9 cellular contexts compared by ENCODE assay signal in the genomic region with DNA sequence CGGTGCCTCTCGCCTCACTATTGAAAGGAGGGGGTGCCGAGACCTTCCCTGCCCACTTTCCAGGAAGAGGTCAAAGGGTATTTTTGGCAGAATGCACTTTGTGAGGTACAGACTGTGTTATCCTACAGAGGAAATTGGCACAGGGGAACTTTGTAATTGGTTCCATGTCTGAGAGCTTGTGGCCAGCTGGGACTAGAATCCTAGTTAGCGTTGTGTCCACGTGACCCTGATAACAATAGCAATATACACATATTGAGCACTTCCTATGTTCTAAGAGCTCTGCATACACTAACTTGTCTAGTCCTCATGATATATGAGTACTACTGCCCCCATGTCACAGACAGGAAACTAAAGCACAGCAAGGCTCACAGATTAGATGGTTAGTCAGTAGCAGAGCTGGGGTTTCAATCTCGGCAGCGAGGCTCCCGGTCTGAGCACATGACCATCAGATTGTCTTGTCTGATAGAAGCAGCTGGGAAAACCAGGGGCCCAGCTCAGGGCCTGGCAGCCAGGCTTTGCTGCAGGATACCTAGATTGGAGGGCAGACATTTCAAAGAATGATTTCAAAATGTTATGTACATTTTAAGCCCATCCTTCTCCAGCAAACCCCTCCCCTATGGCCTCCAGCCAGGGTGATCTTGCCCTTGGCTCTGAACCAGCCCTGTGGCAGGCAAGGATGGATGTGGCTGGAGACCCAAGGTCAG. TPM values are rescaled to one million over a fixed set of nuclear protein-coding genes. Genes with fewer than 3 reads are reported as not detected.
DNase-seq lines count a peak whose midpoint lies in the region; ATAC-seq and TF ChIP-seq lines count a peak whose summit lies in the region.
"Had no signal": no experiment of that assay in that cellular context is flagged by ENCODE, and none has a peak within 500 bp of the region (broad histone marks: within the 10 kb centered on the region; RNA-seq: fewer than 3 reads in every experiment).

No MANE protein-coding gene starts in this region.

- H3K4me3 ChIP-seq in GM06990 (replicated peaks; ENCODE audit: low read depth, low read length) (peak overlapping the region; percentile 30), cardiac fibroblast (replicated peaks in 1 of 2; ENCODE audit: low read depth in 2 of 2, low read length in 2 of 2) (peak overlapping the region in 1 of 2 donors; percentile 45), lung (no peak overlapping the region)

- H3K4me1 ChIP-seq in lung (ENCODE audit: control insufficient read depth in 2 of 2, insufficient read depth in 2 of 2, low read length in 2 of 2) = peaks cover 0 to 31% of the 10 kb centered on the region in 2 donors

- H3K36me3 ChIP-seq in GM06990 (ENCODE audit: control insufficient read depth, insufficient read depth, low read length) (no peaks in the 10 kb centered on the region), lung (ENCODE audit: control insufficient read depth in 2 of 2, insufficient read depth in 2 of 2, low read length in 2 of 2) (peaks cover 0 to 13% of the 10 kb centered on the region in 2 donors)
- H3K36me3 ChIP-seq: tibial artery had no signal

- no peaks in the 10 kb centered on the region; the same call in 1 of the 2 replicates for H3K27me3 ChIP-seq in GM06990 (replicated peaks; ENCODE audit: control insufficient read depth, insufficient read depth, low read length)
- no peaks in the 10 kb centered on the region for H3K27me3 ChIP-seq in lung (ENCODE audit: control insufficient read depth, insufficient read depth)

- WGBS in lung, 2 donors = 8% methylated on average over 8 of the region's 8 CpGs

- DNase-seq in GM06990 (ENCODE audit: extremely low read depth, insufficient read length) (peak; percentile 81), HuH-7 (ENCODE audit: low spot score) (peak; percentile 43), cardiac fibroblast (ENCODE audit: low read depth in 2 of 2) (peak; percentile 67 to 85), lung (ENCODE audit: low spot score) (peak; percentile 67), middle frontal gyrus (ENCODE audit: extremely low spot score, low spot score) (no peak)

- peak overlapping the region; percentile 80 for H3K4me3 Mint-ChIP-seq in stimulated activated memory B cell treated with anti-CD40 and anti-IgM and Interleukin-4, amounts not matched to agents 10 μg/mL and 1 μg/mL and 100 μg/mL, for 72 hours

- peak; percentile 76 for ATAC-seq in GM21717 (IDR thresholded peaks at IDR 0.05; ENCODE audit: unreplicated experiment)
- peak; percentile 72 for ATAC-seq in SK-N-SH treated with all-trans-retinoic acid at 6 μM for 48 hours
- ATAC-seq in lung (ENCODE audit: insufficient read depth, low FRiP score) = peak; percentile 7
- peak; percentile 70 for ATAC-seq in stimulated activated memory B cell treated with anti-CD40 and anti-IgM and Interleukin-4, amounts not matched to agents 10 μg/mL and 1 μg/mL and 100 μg/mL, for 72 hours

- H3K27ac ChIP-seq in lung (ENCODE audit: low read depth in 1 of 2, low read length in 1 of 2) = peak overlapping the region in 1 of 2 donors; percentile 79
- H3K27ac ChIP-seq: tibial artery had no signal

- TF ChIP-seq CTCF in GM06990 (IDR thresholded peaks at IDR 0.05; ENCODE audit: insufficient read depth, low read length, poor library complexity, severe bottlenecking) (no peak), cardiac fibroblast (IDR thresholded peaks at IDR 0.05; ENCODE audit: low read depth, low read length) (no peak), lung (IDR thresholded peaks at IDR 0.05; ENCODE audit: control extremely low read depth, extremely low read depth) (no peak)

- peaks cover 29% of the 10 kb centered on the region for H3K36me3 Mint-ChIP-seq in stimulated activated memory B cell treated with anti-CD40 and anti-IgM and Interleukin-4, amounts not matched to agents 10 μg/mL and 1 μg/mL and 100 μg/mL, for 72 hours

- H3K4me1 Mint-ChIP-seq in stimulated activated memory B cell treated with anti-CD40 and anti-IgM and Interleukin-4, amounts not matched to agents 10 μg/mL and 1 μg/mL and 100 μg/mL, for 72 hours = peaks cover 67% of the 10 kb centered on the region

- H3K9me3 ChIP-seq in lung (ENCODE audit: control insufficient read depth in 2 of 2, insufficient read depth in 1 of 2, low read length in 1 of 2) = no peaks in the 10 kb centered on the region
- H3K9me3 ChIP-seq: tibial artery had no signal

- H3K27ac Mint-ChIP-seq in stimulated activated memory B cell treated with anti-CD40 and anti-IgM and Interleukin-4, amounts not matched to agents 10 μg/mL and 1 μg/mL and 100 μg/mL, for 72 hours = peak overlapping the region; percentile 86

- H3K27me3 Mint-ChIP-seq in stimulated activated memory B cell treated with anti-CD40 and anti-IgM and Interleukin-4, amounts not matched to agents 10 μg/mL and 1 μg/mL and 100 μg/mL, for 72 hours = no peaks in the 10 kb centered on the region

- H3K9me3 Mint-ChIP-seq in stimulated activated memory B cell treated with anti-CD40 and anti-IgM and Interleukin-4, amounts not matched to agents 10 μg/mL and 1 μg/mL and 100 μg/mL, for 72 hours = no peaks in the 10 kb centered on the region

TF ChIP-seq in SK-N-SH treated with all-trans-retinoic acid at 6 μM for 48 hours, 23 proteins besides CTCF, POLR2A, EP300 and RAD21:
- 0 out of 2 replicates have a peak, but pooled peaks have one; percentile 24 for TF ChIP-seq TSHZ2 (CRISPR knock-in tag; IDR thresholded peaks at IDR 0.05)
- TF ChIP-seq PATZ1 (CRISPR knock-in tag; IDR thresholded peaks at IDR 0.05; ENCODE audit: borderline replicate concordance) = no peak

RNA-seq across cellular contexts. Expression of gene MAPK13, which starts 1.4 kb away (rescaled TPM):
- total RNA-seq in lung = 10 to 100 TPM; 29.9 to 73.3 TPM
- polyA plus RNA-seq in lung = 10 to 100 TPM; 42.2 to 58.9 TPM

Comparison
In these comparisons a context has a peak if more than half of its experiments do, and no peak if none do; other contexts are left out.
1. ATAC-seq: peak in every context shown above with its lines; median percentile 76 in GM21717; 72 in SK-N-SH treated with all-trans-retinoic acid at 6 μM for 48 hours; 70 in stimulated activated memory B cell treated with anti-CD40 and anti-IgM and Interleukin-4, amounts not matched to agents 10 μg/mL and 1 μg/mL and 100 μg/mL, for 72 hours; 7 in lung.